In the genomic region with DNA sequence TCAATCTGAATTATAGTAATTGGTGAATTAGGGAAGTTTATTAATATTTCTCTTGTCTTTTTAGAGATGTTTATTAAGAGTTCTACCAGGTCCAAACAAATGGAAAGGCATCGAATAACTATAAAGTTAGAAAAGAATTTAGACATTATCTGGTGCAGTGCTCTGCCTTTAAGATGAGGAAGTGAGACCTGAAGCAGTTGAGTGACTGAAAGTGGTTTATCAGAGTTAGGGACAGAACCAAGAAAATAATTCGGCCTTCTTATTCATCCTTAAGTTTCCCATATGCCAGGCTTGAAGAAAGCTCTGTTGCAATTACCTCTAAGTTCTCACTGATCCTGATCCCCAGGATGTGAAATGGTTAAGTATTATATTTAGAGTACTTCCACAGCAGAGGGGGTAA, we compare ENCODE assay signal across 19 cellular contexts.
"Had no signal": no experiment of that assay in that cellular context is flagged by ENCODE, and none has a peak within 500 bp of the region (broad histone marks: within the 10 kb centered on the region; RNA-seq: fewer than 3 reads in every experiment).

No MANE protein-coding gene starts in this region.

- DNase-seq: activated B cell treated with CpG ODN at 0.5 μM for 24 hours; activated CD4-positive, alpha-beta T cell treated with anti-CD3 and anti-CD28 coated beads, Interleukin-2, amount 10 ng/mL, durations not matched to agents 24 days and 14 days; activated CD8-positive, alpha-beta T cell treated with anti-CD3 and anti-CD28 coated beads for 36 hours; activated naive CD4-positive, alpha-beta T cell treated with anti-CD3 and anti-CD28 coated beads for 36 hours; activated T-cell treated with anti-CD3 and anti-CD28 coated beads, Interleukin-2, amount 50 U/mL, for 24 hours; body of pancreas; dorsolateral prefrontal cortex; hippocampal formation; left cardiac atrium; mesenchymal stem cell; mucosa of descending colon; naive B cell; stimulated activated CD4-positive, alpha-beta T cell treated with anti-CD3 and anti-CD28 coated beads, Interleukin-12 subunit alpha, Interleukin-12 subunit beta, amount 100 ng/mL, for 4 hours; stimulated activated CD4-positive, alpha-beta T cell treated with anti-CD3 and anti-CD28 coated beads, Interleukin-1b, Interleukin-23, amount 100 ng/mL, for 48 hours; stimulated activated naive CD8-positive, alpha-beta T cell treated with anti-CD3 and anti-CD28 coated beads, Interleukin-15, Interleukin-2, amounts not matched to agents 100 U/mL and 50 U/mL, for 24 hours; substantia nigra; tibial artery had no signal

- H3K4me3 Mint-ChIP-seq: activated B cell treated with CpG ODN at 0.5 μM for 24 hours; activated CD4-positive, alpha-beta T cell treated with anti-CD3 and anti-CD28 coated beads, Interleukin-2, amount 10 ng/mL, durations not matched to agents 24 days and 14 days; activated CD8-positive, alpha-beta T cell treated with anti-CD3 and anti-CD28 coated beads for 36 hours; activated naive CD4-positive, alpha-beta T cell treated with anti-CD3 and anti-CD28 coated beads for 36 hours; activated T-cell treated with anti-CD3 and anti-CD28 coated beads, Interleukin-2, amount 50 U/mL, for 24 hours; naive B cell; neural crest cell had no signal

- H3K27me3 Mint-ChIP-seq: activated B cell treated with CpG ODN at 0.5 μM for 24 hours; activated CD4-positive, alpha-beta T cell treated with anti-CD3 and anti-CD28 coated beads, Interleukin-2, amount 10 ng/mL, durations not matched to agents 24 days and 14 days; activated CD8-positive, alpha-beta T cell treated with anti-CD3 and anti-CD28 coated beads for 36 hours; activated T-cell treated with anti-CD3 and anti-CD28 coated beads, Interleukin-2, amount 50 U/mL, for 24 hours had no signal

- H3K9me3 Mint-ChIP-seq: activated B cell treated with CpG ODN at 0.5 μM for 24 hours; activated CD8-positive, alpha-beta T cell treated with anti-CD3 and anti-CD28 coated beads for 36 hours had no signal

- H3K4me1 Mint-ChIP-seq: activated B cell treated with CpG ODN at 0.5 μM for 24 hours; activated CD4-positive, alpha-beta T cell treated with anti-CD3 and anti-CD28 coated beads, Interleukin-2, amount 10 ng/mL, durations not matched to agents 24 days and 14 days; naive B cell; neural crest cell had no signal

- ATAC-seq: activated CD8-positive, alpha-beta T cell treated with anti-CD3 and anti-CD28 coated beads for 36 hours; body of pancreas; left cardiac atrium; mucosa of descending colon; stimulated activated naive CD8-positive, alpha-beta T cell treated with anti-CD3 and anti-CD28 coated beads, Interleukin-15, Interleukin-2, amounts not matched to agents 100 U/mL and 50 U/mL, for 24 hours had no signal

- H3K36me3 Mint-ChIP-seq: naive B cell had no signal

- H3K27ac Mint-ChIP-seq: activated B cell treated with CpG ODN at 0.5 μM for 24 hours; activated CD4-positive, alpha-beta T cell treated with anti-CD3 and anti-CD28 coated beads, Interleukin-2, amount 10 ng/mL, durations not matched to agents 24 days and 14 days; activated CD8-positive, alpha-beta T cell treated with anti-CD3 and anti-CD28 coated beads for 36 hours; activated naive CD4-positive, alpha-beta T cell treated with anti-CD3 and anti-CD28 coated beads for 36 hours; activated T-cell treated with anti-CD3 and anti-CD28 coated beads, Interleukin-2, amount 50 U/mL, for 24 hours; activated T-helper 2 cell treated with anti-CD3 and anti-CD28 coated beads, Interferon-gamma antibody, Interleukin-2, Interleukin-4, amounts not matched to agents 10 μg/mL and 5 μg/mL and 100 μg/mL, durations not matched to agents 14 hours and 24 hours and 36 hours; naive B cell had no signal
